In the genomic region with DNA sequence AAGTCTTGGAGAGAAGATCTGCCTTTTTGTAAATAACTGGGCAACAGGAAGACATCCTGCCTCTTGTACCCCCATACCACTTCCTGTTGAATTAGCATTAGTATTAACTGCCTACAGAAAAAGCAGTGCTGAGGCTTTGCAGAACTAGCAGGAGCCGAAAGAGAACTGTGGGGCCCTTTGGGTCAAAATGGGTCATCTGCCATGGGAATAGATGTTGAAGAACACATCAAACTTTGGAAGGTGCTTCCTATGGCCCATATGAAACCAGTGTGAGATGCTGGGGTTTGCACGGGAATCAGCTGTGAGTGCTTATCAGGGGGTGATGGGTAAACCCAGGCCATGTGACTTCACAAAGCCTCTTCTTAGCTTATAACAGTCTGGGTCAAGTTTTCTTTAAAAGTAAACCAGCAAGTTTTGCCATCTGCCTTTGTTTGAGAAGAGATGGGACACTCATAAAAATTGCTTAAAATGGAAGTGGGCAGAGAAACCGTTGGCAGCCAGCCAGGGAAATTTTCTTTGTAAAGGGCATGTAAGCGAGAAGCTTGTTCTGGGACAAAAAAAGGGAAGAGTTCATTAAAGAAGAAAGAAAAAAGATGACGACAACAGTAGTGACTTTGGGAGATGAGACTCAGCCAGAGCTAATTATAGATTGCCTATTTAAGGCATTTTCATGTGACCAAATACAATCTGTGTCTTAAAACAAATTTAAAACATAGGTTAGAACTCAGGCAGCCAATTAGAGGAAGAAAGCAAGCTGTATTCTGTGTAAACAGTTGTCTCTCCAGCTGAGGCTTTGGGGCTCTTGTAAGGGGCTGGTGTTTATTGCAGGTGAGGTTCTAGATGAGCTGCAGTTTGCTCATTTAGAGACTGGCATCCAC, we compare ENCODE assay signal across 8 cellular contexts.
A peak's percentile ranks its signal among the peaks of the same experiment; 100 is the strongest.
DNase-seq lines count a peak whose midpoint lies in the region; ATAC-seq and TF ChIP-seq lines count a peak whose summit lies in the region.

No MANE protein-coding gene starts in this region.

- peaks cover 17 to 38% of the 10 kb centered on the region in 2 donors for H3K4me1 ChIP-seq in muscle layer of duodenum (ENCODE audit: control insufficient read depth in 1 of 2, insufficient read depth in 2 of 2, low read length in 2 of 2)

- peak overlapping the region; percentile 35 to 45 for H3K4me3 ChIP-seq in muscle layer of duodenum (ENCODE audit: low read depth in 1 of 2, low read length in 2 of 2)

- no peaks in the 10 kb centered on the region for H3K9me3 ChIP-seq in muscle layer of duodenum (ENCODE audit: control insufficient read depth in 1 of 2, low read length in 2 of 2)

- no peaks in the 10 kb centered on the region for H3K27me3 ChIP-seq in muscle layer of duodenum (ENCODE audit: low read depth, low read length)

- DNase-seq in NCI-H446 (lab: John Stamatoyannopoulos, UW) (peak; percentile 44 to 76), epithelial cell of prostate (ENCODE audit: low read depth, low spot score) (no peak), stromal cell of bone marrow (ENCODE audit: low read depth) (peak; percentile 75)
- DNase-seq in activated CD8-positive, alpha-beta memory T cell treated with anti-CD3 and anti-CD28 coated beads, Interleukin-2, amount 50 U/mL, for 4 hours = peak; percentile 61

- H3K36me3 ChIP-seq in muscle layer of duodenum (ENCODE audit: control insufficient read depth in 1 of 2, insufficient read depth in 2 of 2, low read length in 2 of 2) = peaks cover 0 to 8% of the 10 kb centered on the region in 2 donors

- TF ChIP-seq POLR2A in GM18505 (IDR thresholded peaks at IDR 0.05; ENCODE audit: borderline replicate concordance, extremely low read depth, insufficient read depth, insufficient read length) = peak; percentile 33

- ATAC-seq in GM18505 (IDR thresholded peaks at IDR 0.05; ENCODE audit: unreplicated experiment) (no peak), HG03521 (IDR thresholded peaks at IDR 0.05; ENCODE audit: unreplicated experiment) (no peak), GM21529 (IDR thresholded peaks at IDR 0.05; ENCODE audit: unreplicated experiment) (no peak)

- peak overlapping the region; percentile 37 for H3K27ac ChIP-seq in epithelial cell of prostate
- peak overlapping the region; percentile 90 for H3K27ac ChIP-seq in muscle layer of duodenum (ENCODE audit: low read length)
